In genomic region chr1:39026051-39026946, GRCh38 we compare ENCODE assay signal across 8 cellular contexts. TPM values are rescaled to one million over a fixed set of nuclear protein-coding genes. Genes with fewer than 3 reads are reported as not detected.
DNase-seq lines count a peak whose midpoint lies in the region; ATAC-seq, FAIRE-seq and TF ChIP-seq lines count a peak whose summit lies in the region.

Gene NDUFS5, plus strand, starts transcription at chr1:39026350. Its CDS starts 2,375 bp downstream, at chr1:39028725.

- intact Hi-C loops in left ventricle myocardium superior (cut with micrococcal nuclease), result no loop called here
- intact Hi-C loops in prostate gland (cut with DNase I), result loop anchor here (5.0 kb wide), 1 partner anchor 66 kb away; no protein-coding TSS in a partner anchor

- no peaks in the 10 kb centered on the region for H3K4me1 ChIP-seq in prostate gland (replicated peaks)

- DNase-seq in GM12891 (ENCODE audit: insufficient read length, low spot score) (peak; percentile 65), NCI-H1694 (lab: John Stamatoyannopoulos, UW) (peak; percentile 59), T-helper 17 cell (peak; percentile 61 to 73 (median 68)), amygdala (lab: John Stamatoyannopoulos, UW) (peak in 55 of 56 donors; percentile 32 to 91 (median 82)), left ventricle myocardium superior (peak; percentile 93), prostate gland (ENCODE audit: low spot score) (peak; percentile 86), ureter (ENCODE audit: low spot score) (peak; percentile 93)

- H3K9me3 ChIP-seq in T-helper 17 cell (ENCODE audit: control insufficient read depth, low read length, poor library complexity, severe bottlenecking), result no peaks in the 10 kb centered on the region
- no peaks in the 10 kb centered on the region for H3K9me3 ChIP-seq in prostate gland

- FAIRE-seq in GM12891 (lab: Jason Lieb, UNC), result peak; percentile 95

- no peaks in the 10 kb centered on the region for H3K27me3 ChIP-seq in prostate gland (replicated peaks; ENCODE audit: insufficient read depth)

- H3K4me1 Mint-ChIP-seq in T-helper 17 cell, result peaks cover 19% of the 10 kb centered on the region

- 1% methylated on average over 51 of the region's 51 CpGs for WGBS in prostate gland

- peak within 1 kb of the TSS; percentile 99 for H3K27ac Mint-ChIP-seq in T-helper 17 cell

- peak; percentile 77 for ATAC-seq in HG02870 (IDR thresholded peaks at IDR 0.05; ENCODE audit: unreplicated experiment)
- ATAC-seq in T-helper 17 cell, result peak; percentile 96
- ATAC-seq in left ventricle myocardium superior, result peak; percentile 95

- no peak for TF ChIP-seq CTCF in prostate gland (IDR thresholded peaks at IDR 0.05)

- peaks cover 9% of the 10 kb centered on the region for H3K36me3 Mint-ChIP-seq in T-helper 17 cell (ENCODE audit: low read depth)

- peak within 1 kb of the TSS; percentile 89 to 94 for H3K27ac ChIP-seq in prostate gland

- no peaks in the 10 kb centered on the region for H3K36me3 ChIP-seq in prostate gland

- peak; percentile 93 for TF ChIP-seq POLR2A in GM12891 (IDR thresholded peaks at IDR 0.05; ENCODE audit: low read depth, low read length)
- peak; percentile 75 for TF ChIP-seq POLR2A in prostate gland (IDR thresholded peaks at IDR 0.05)

- peak within 1 kb of the TSS; percentile 53 to 68 for H3K4me3 ChIP-seq in prostate gland

- no peaks in the 10 kb centered on the region for H3K27me3 Mint-ChIP-seq in T-helper 17 cell

- H3K4me3 Mint-ChIP-seq in T-helper 17 cell, result peak within 1 kb of the TSS; percentile 100

TF ChIP-seq in GM12891, 5 proteins besides CTCF, POLR2A, EP300 and RAD21:
- TF ChIP-seq POLR2AphosphoS5 (IDR thresholded peaks at IDR 0.05; ENCODE audit: low read depth, low read length) (peak; percentile 93), SPI1 (IDR thresholded peaks at IDR 0.05; ENCODE audit: low read depth, low read length) (no peak), PAX5 (IDR thresholded peaks at IDR 0.05; ENCODE audit: insufficient read depth, low read length, severe bottlenecking) (peak; percentile 75), POU2F2 (IDR thresholded peaks at IDR 0.05; ENCODE audit: low read depth, low read length) (peak; percentile 43; the same call in 1 of the 2 replicates), TAF1 (IDR thresholded peaks at IDR 0.05; ENCODE audit: low read depth, low read length) (peak; percentile 87)

RNA-seq across cellular contexts. Expression of gene NDUFS5, which starts in this region (rescaled TPM):
- polyA plus RNA-seq in GM12891 (2012; ENCODE audit: low read depth, missing spikeins), result 593 TPM
- total RNA-seq in T-helper 17 cell (10 to 100 TPM; 86.6 to 94.0 TPM), left ventricle myocardium superior (782 TPM), prostate gland (100 to 1,000 TPM; 310 to 473 TPM), ureter (160 TPM)

Comparison
In these comparisons a context has a peak if more than half of its experiments do, and no peak if none do; other contexts are left out.
1. Peak in every context shown above with its lines: DNase-seq, ATAC-seq, H3K4me3 ChIP-seq and H3K27ac ChIP-seq.